In genomic region chr2:38722271-38723115, GRCh38 we compare ENCODE assay signal across 8 cellular contexts. TPM values are rescaled to one million over a fixed set of nuclear protein-coding genes. Genes with fewer than 3 reads are reported as not detected.
DNase-seq lines count a peak whose midpoint lies in the region; ATAC-seq and TF ChIP-seq lines count a peak whose summit lies in the region.

No MANE protein-coding gene starts in this region.

- no peaks in the 10 kb centered on the region for H3K27me3 ChIP-seq in BJ (ENCODE audit: control insufficient read depth, insufficient read depth, low read length)
- H3K27me3 ChIP-seq in right atrium auricular region: no peaks in the 10 kb centered on the region
- H3K27me3 ChIP-seq in sigmoid colon: no peaks in the 10 kb centered on the region

- no peak for DNase-seq in BJ (ENCODE audit: low read depth)
- DNase-seq in T-helper 17 cell: peak in 1 of 3 donors; percentile 14
- DNase-seq in right atrium auricular region (ENCODE audit: low spot score): peak; percentile 53
- DNase-seq in ecto neural progenitor cell (ENCODE audit: low spot score): no peak
- no peak for DNase-seq in sigmoid colon
- DNase-seq in superior temporal gyrus (ENCODE audit: extremely low spot score): no peak
- no peak for DNase-seq in NCI-H2196 treated with DMSO at 0.1 percent for 48 hours (lab: John Stamatoyannopoulos, UW; ENCODE audit: unreplicated experiment)

- H3K27ac Mint-ChIP-seq in T-helper 17 cell: peak overlapping the region; percentile 96

- TF ChIP-seq POLR2A in sigmoid colon (IDR thresholded peaks at IDR 0.05): no peak

- peak overlapping the region; percentile 76 to 85 for H3K27ac ChIP-seq in right atrium auricular region
- peak overlapping the region in 1 of 4 donors; percentile 5 for H3K27ac ChIP-seq in sigmoid colon

- H3K36me3 Mint-ChIP-seq in T-helper 17 cell (ENCODE audit: low read depth): no peaks in the 10 kb centered on the region

- H3K9me3 ChIP-seq in T-helper 17 cell (ENCODE audit: control insufficient read depth, low read length, poor library complexity, severe bottlenecking) (no peaks in the 10 kb centered on the region), right atrium auricular region (no peaks in the 10 kb centered on the region), sigmoid colon (no peaks in the 10 kb centered on the region)

- CTCF ChIA-PET in BJ (lab: Yijun Ruan, JAX): interaction anchor here (0.7 to 8.4 kb wide), 6 partner anchors 10 to 187 kb away, joined by 3 to 63 read pairs (median 5); no protein-coding TSS in a partner anchor

- no peak overlapping the region for H3K4me3 ChIP-seq in BJ (ENCODE audit: low read depth, low read length)
- H3K4me3 ChIP-seq in right atrium auricular region: no peak overlapping the region
- no peak overlapping the region for H3K4me3 ChIP-seq in sigmoid colon

- H3K4me1 Mint-ChIP-seq in T-helper 17 cell: peaks cover 27% of the 10 kb centered on the region

- ATAC-seq in GM21529 (IDR thresholded peaks at IDR 0.05; ENCODE audit: unreplicated experiment): peak; percentile 46
- peak; percentile 79 for ATAC-seq in T-helper 17 cell

- 0 out of 2 replicates have a peak, but pooled peaks have one; percentile 5 for TF ChIP-seq CTCF in BJ (IDR thresholded peaks at IDR 0.05; ENCODE audit: insufficient read depth, low read depth, low read length)
- no peak for TF ChIP-seq CTCF in right atrium auricular region (IDR thresholded peaks at IDR 0.05)
- no peak for TF ChIP-seq CTCF in sigmoid colon (IDR thresholded peaks at IDR 0.05)

- H3K36me3 ChIP-seq in BJ (ENCODE audit: control insufficient read depth, insufficient read depth, low read length) (no peaks in the 10 kb centered on the region), right atrium auricular region (no peaks in the 10 kb centered on the region), sigmoid colon (no peaks in the 10 kb centered on the region)

- H3K4me3 Mint-ChIP-seq in T-helper 17 cell: peak overlapping the region; percentile 87

- no peaks in the 10 kb centered on the region for H3K27me3 Mint-ChIP-seq in T-helper 17 cell

- peaks cover 0 to 25% of the 10 kb centered on the region in 2 donors for H3K4me1 ChIP-seq in right atrium auricular region
- H3K4me1 ChIP-seq in sigmoid colon: peaks cover 0 to 23% (median 13%) of the 10 kb centered on the region in 4 donors

- no peak for TF ChIP-seq EP300 in sigmoid colon (IDR thresholded peaks at IDR 0.05)

- POLR2A ChIA-PET in BJ (lab: Charles Lee): no interaction called here

- intact Hi-C loops in sigmoid colon (cut with DNase I): no loop called here

- 57 to 84% methylated on average over 10 of the region's 10 CpGs for WGBS in sigmoid colon, 2 donors

RNA-seq across cellular contexts. Expression of gene SRSF7, which starts 28.7 kb away (rescaled TPM):
- polyA plus RNA-seq in BJ (2011; rRNA removed) (110 and 172 TPM in 2 replicates), sigmoid colon (100 to 1,000 TPM in 1 of 3 donors, 10 to 100 TPM in 2; 55.9 to 146 (median 78.6) TPM)
- 97.8 and 146 TPM in 2 replicates for polyA minus RNA-seq in BJ (2011; rRNA and poly(A)+ RNA removed)
- total RNA-seq in T-helper 17 cell (100 to 1,000 TPM; 558 to 772 TPM), right atrium auricular region (10 to 100 TPM; 32.1 to 44.3 TPM), sigmoid colon (100 to 1,000 TPM in 2 of 4 donors, 10 to 100 TPM in 2; 73.1 to 140 (median 97.0) TPM)

RNA-seq across cellular contexts. Expression of gene GEMIN6, which starts 55.5 kb away (rescaled TPM):
- polyA plus RNA-seq in BJ (2011; rRNA removed) (5.4 and 13.7 TPM in 2 replicates), sigmoid colon (10 to 100 TPM in 1 of 3 donors, 1 to 10 TPM in 2; 5.5 to 10.2 (median 6.6) TPM)
- polyA minus RNA-seq in BJ (2011; rRNA and poly(A)+ RNA removed): 1.4 and 2.8 TPM in 2 replicates
- total RNA-seq in T-helper 17 cell (1 to 10 TPM; 3.2 to 4.3 TPM), right atrium auricular region (1 to 10 TPM; 2.2 to 3.9 TPM), sigmoid colon (10 to 100 TPM in 2 of 4 donors, 1 to 10 TPM in 2; 5.4 to 11.1 (median 8.1) TPM)

RNA-seq across cellular contexts. Expression of gene GALM, which starts 56.6 kb away (rescaled TPM):
- polyA plus RNA-seq in BJ (2011; rRNA removed): 9.6 and 10.1 TPM in 2 replicates
- 2.8 and 6.8 TPM in 2 replicates for polyA minus RNA-seq in BJ (2011; rRNA and poly(A)+ RNA removed)
- 10 to 100 TPM; 18.5 to 28.3 TPM for total RNA-seq in T-helper 17 cell
- 10 to 100 TPM; 13.9 to 17.9 TPM for total RNA-seq in right atrium auricular region
- 10 to 100 TPM in 3 of 4 donors, 1 to 10 TPM in 1; 9.5 to 35.2 (median 19.0) TPM for total RNA-seq in sigmoid colon
- 10 to 100 TPM; 35.5 to 45.1 (median 41.4) TPM for polyA plus RNA-seq in sigmoid colon
